ENCODE assay signal across 8 cellular contexts in the genomic region with DNA sequence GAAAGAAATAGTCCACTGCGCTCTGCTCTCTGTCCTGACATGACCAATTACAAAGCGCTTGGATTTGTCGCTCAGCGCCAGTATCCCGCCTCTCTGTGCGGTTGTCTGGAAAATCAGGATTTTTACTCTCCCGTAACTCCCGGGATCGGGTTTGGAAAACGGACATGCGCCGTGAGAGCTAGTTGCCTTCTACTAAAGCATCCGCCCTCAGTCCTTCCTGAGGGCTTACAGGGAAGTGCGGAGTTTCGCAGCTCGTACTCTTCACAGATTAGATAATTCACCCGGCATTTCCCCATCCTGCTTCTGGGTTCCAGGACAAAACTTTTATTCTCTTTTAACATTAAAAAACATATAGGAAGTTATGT. TPM values are rescaled to one million over a fixed set of nuclear protein-coding genes. Genes with fewer than 3 reads are reported as not detected.
DNase-seq lines count a peak whose midpoint lies in the region; ATAC-seq and TF ChIP-seq lines count a peak whose summit lies in the region.

No MANE protein-coding gene starts in this region.

- TF ChIP-seq CTCF in HFFc6 (IDR thresholded peaks at IDR 0.05), result no peak
- no peak for TF ChIP-seq CTCF in NB4 (IDR thresholded peaks at IDR 0.05; ENCODE audit: low read depth, low read length)
- no peak for TF ChIP-seq CTCF in SK-N-SH (IDR thresholded peaks at IDR 0.05)
- TF ChIP-seq CTCF in osteoblast (IDR thresholded peaks at IDR 0.05; ENCODE audit: extremely low read depth, low read depth, low read length), result no peak
- no peak for TF ChIP-seq CTCF in thoracic aorta (IDR thresholded peaks at IDR 0.05)

- peaks cover 7% of the 10 kb centered on the region for H3F3A ChIP-seq in SK-N-SH (replicated peaks; ENCODE audit: insufficient read depth)

- H3K36me3 ChIP-seq in SK-N-SH (replicated peaks in 1 of 2; ENCODE audit: control insufficient read depth in 1 of 2, insufficient read depth in 2 of 2, low read length in 1 of 2) (peaks cover 0 to 17% of the 10 kb centered on the region in 2 experiments), osteoblast (ENCODE audit: insufficient read depth, low read length) (no peaks in the 10 kb centered on the region), thoracic aorta (no peaks in the 10 kb centered on the region)

- peaks cover 2% of the 10 kb centered on the region; the same call in 1 of the 2 replicates for H3K27me3 Mint-ChIP-seq in HFFc6 (ENCODE audit: insufficient read depth)
- no peaks in the 10 kb centered on the region for H3K27me3 Mint-ChIP-seq in activated naive CD8-positive, alpha-beta T cell treated with anti-CD3 and anti-CD28 coated beads for 36 hours

- H4K20me1 ChIP-seq in SK-N-SH (ENCODE audit: insufficient read depth) (no peaks in the 10 kb centered on the region), osteoblast (ENCODE audit: insufficient read depth, low read length) (peaks cover 2% of the 10 kb centered on the region)

- peak overlapping the region; percentile 97 for H3K4me3 Mint-ChIP-seq in HFFc6
- H3K4me3 Mint-ChIP-seq in activated naive CD8-positive, alpha-beta T cell treated with anti-CD3 and anti-CD28 coated beads for 36 hours, result peak overlapping the region; percentile 91

- peak overlapping the region; percentile 87 for H3K4me3 ChIP-seq in NB4 (ENCODE audit: low read depth, low read length)
- H3K4me3 ChIP-seq in SK-N-SH (ENCODE audit: low read depth in 2 of 2, low read length in 1 of 2), result peak overlapping the region; percentile 93 to 99
- peak overlapping the region; percentile 93 for H3K4me3 ChIP-seq in osteoblast (ENCODE audit: insufficient read depth, low read length)
- H3K4me3 ChIP-seq in thoracic aorta, result peak overlapping the region; percentile 89

- H3K4me2 ChIP-seq in SK-N-SH (peak overlapping the region; percentile 91), osteoblast (ENCODE audit: insufficient read depth, low read length) (peak overlapping the region; percentile 96)

- H3K9me3 Mint-ChIP-seq in HFFc6, result no peaks in the 10 kb centered on the region
- H3K9me3 Mint-ChIP-seq in activated naive CD8-positive, alpha-beta T cell treated with anti-CD3 and anti-CD28 coated beads for 36 hours, result no peaks in the 10 kb centered on the region

- H3K27ac Mint-ChIP-seq in HFFc6, result peak overlapping the region; percentile 94
- H3K27ac Mint-ChIP-seq in activated naive CD8-positive, alpha-beta T cell treated with anti-CD3 and anti-CD28 coated beads for 36 hours, result peak overlapping the region; percentile 97

- peaks cover 8 to 17% of the 10 kb centered on the region in 2 experiments; a peak in 3 of 4 replicates for H3K4me1 ChIP-seq in SK-N-SH (ENCODE audit: control insufficient read depth in 1 of 2, insufficient read depth in 2 of 2, low read depth in 1 of 2, low read length in 1 of 2)
- H3K4me1 ChIP-seq in osteoblast (ENCODE audit: insufficient read depth, low read length), result peaks cover 11% of the 10 kb centered on the region
- peaks cover 17 to 23% of the 10 kb centered on the region in 2 donors for H3K4me1 ChIP-seq in thoracic aorta (ENCODE audit: control insufficient read depth in 1 of 2, low read depth in 2 of 2)

- no peaks in the 10 kb centered on the region for H3K9me2 ChIP-seq in SK-N-SH

- H3K79me2 ChIP-seq in SK-N-SH (ENCODE audit: insufficient read depth), result peaks cover 69% of the 10 kb centered on the region
- peaks cover 53% of the 10 kb centered on the region for H3K79me2 ChIP-seq in osteoblast (ENCODE audit: insufficient read depth, low read length)

- POLR2A ChIA-PET in SK-N-SH (lab: Yijun Ruan, JAX), result interaction anchor here (0.7 to 2.6 kb wide), 13 partner anchors 9 to 595 kb away, joined by 3 to 24 read pairs (median 3); partner anchors contain the start of gene SNAP25

- peak overlapping the region; percentile 93 to 98 for H3K27ac ChIP-seq in SK-N-SH (ENCODE audit: low read depth in 2 of 2, low read length in 1 of 2)
- H3K27ac ChIP-seq in osteoblast (ENCODE audit: low read depth, low read length), result peak overlapping the region; percentile 96
- H3K27ac ChIP-seq in thoracic aorta, result peak overlapping the region; percentile 85 to 89

- peak; percentile 92 for TF ChIP-seq POLR2A in NB4 (IDR thresholded peaks at IDR 0.05; ENCODE audit: extremely low read depth, insufficient read length)

- WGBS in SK-N-SH (ENCODE audit: low lambda C conversion rate), result 4% methylated on average over 9 of the region's 17 CpGs

- DNase-seq in GM04503 (ENCODE audit: low read depth), result peak; percentile 96
- peak; percentile 99 for DNase-seq in HFFc6
- DNase-seq in NB4 (ENCODE audit: low read depth), result peak; percentile 98
- peak; percentile 87 for DNase-seq in SK-N-SH
- DNase-seq in activated naive CD8-positive, alpha-beta T cell treated with anti-CD3 and anti-CD28 coated beads for 36 hours, result peak; percentile 73
- DNase-seq in head of caudate nucleus, result peak; percentile 84 to 98 (median 93)
- peak; percentile 87 for DNase-seq in osteoblast (ENCODE audit: insufficient read length, low spot score, missing footprints)
- peak; percentile 67 for DNase-seq in thoracic aorta (ENCODE audit: low spot score)

- peak overlapping the region; percentile 81 for H2AFZ ChIP-seq in SK-N-SH (ENCODE audit: low read depth)
- peak overlapping the region; percentile 97 for H2AFZ ChIP-seq in osteoblast (ENCODE audit: low read length)

- intact Hi-C loops in head of caudate nucleus (cut with DNase I), result loop anchor here (5.0 kb wide), 2 partner anchors 217 to 457 kb away; partner anchors contain the start of gene SNAP25

- H3K9me3 ChIP-seq in SK-N-SH, result no peaks in the 10 kb centered on the region
- no peaks in the 10 kb centered on the region for H3K9me3 ChIP-seq in osteoblast (ENCODE audit: low read depth, low read length)
- H3K9me3 ChIP-seq in thoracic aorta, result no peaks in the 10 kb centered on the region

- TF ChIP-seq RAD21 in SK-N-SH (IDR thresholded peaks at IDR 0.05; ENCODE audit: low read length), result no peak; the same call in 1 of the 2 replicates

- peak overlapping the region; percentile 82 for H3K9ac ChIP-seq in SK-N-SH

- peak; percentile 96 for ATAC-seq in thoracic aorta (ENCODE audit: insufficient number of reproducible peaks, low FRiP score, low read depth)

- H3K27me3 ChIP-seq in SK-N-SH (ENCODE audit: insufficient read depth), result no peaks in the 10 kb centered on the region
- H3K27me3 ChIP-seq in osteoblast (ENCODE audit: insufficient read depth, low read length), result no peaks in the 10 kb centered on the region
- no peaks in the 10 kb centered on the region for H3K27me3 ChIP-seq in thoracic aorta (replicated peaks; ENCODE audit: insufficient read depth)

- TF ChIP-seq EP300 in SK-N-SH (IDR thresholded peaks at IDR 0.05; ENCODE audit: borderline replicate concordance in 1 of 2, low read depth in 1 of 2, low read length in 1 of 2), result no peak

- peaks cover 10% of the 10 kb centered on the region for H3K36me3 Mint-ChIP-seq in HFFc6 (ENCODE audit: low read depth)
- peaks cover 16% of the 10 kb centered on the region for H3K36me3 Mint-ChIP-seq in activated naive CD8-positive, alpha-beta T cell treated with anti-CD3 and anti-CD28 coated beads for 36 hours

- H3K4me1 Mint-ChIP-seq in HFFc6 (ENCODE audit: low read depth), result peaks cover 33% of the 10 kb centered on the region
- peaks cover 30% of the 10 kb centered on the region for H3K4me1 Mint-ChIP-seq in activated naive CD8-positive, alpha-beta T cell treated with anti-CD3 and anti-CD28 coated beads for 36 hours

- CTCF ChIA-PET in SK-N-SH (lab: Yijun Ruan, JAX), result interaction anchor here (0.8 to 2.5 kb wide), 9 partner anchors 9 to 825 kb away, joined by 3 to 19 read pairs (median 3); no protein-coding TSS in a partner anchor

TF ChIP-seq in SK-N-SH, 30 proteins besides CTCF, POLR2A, EP300 and RAD21 (continues in another document):
- TF ChIP-seq FOSL2 (IDR thresholded peaks at IDR 0.05; ENCODE audit: borderline replicate concordance, low read depth) (no peak), MAX (IDR thresholded peaks at IDR 0.05; ENCODE audit: low read depth) (no peak), GATA2 (CRISPR knock-in tag; IDR thresholded peaks at IDR 0.05) (no peak), PBX3 (IDR thresholded peaks at IDR 0.05) (peak; percentile 92), TAF1 (IDR thresholded peaks at IDR 0.05; ENCODE audit: borderline replicate concordance, low read depth, low read length) (peak; percentile 93)

RNA-seq across cellular contexts. Expression of gene MKKS, which starts 0.4 kb away (rescaled TPM):
- 10 to 100 TPM in 1 of 6 experiments, 1 to 10 TPM in 5; 6.0 to 10.0 (median 8.0) TPM for total RNA-seq in HFFc6 (2021; fragmentation: NEBNext Ultra II Directional; extraction: Animal tissue kit (Norgen Biotek cat#: 25700))
- polyA plus RNA-seq in SK-N-SH (2012; rRNA removed), result 10.1 and 13.3 TPM in 2 replicates
- 13.4 and 16.0 TPM in 2 replicates for polyA plus RNA-seq in SK-N-SH (2012; cell fraction: cytosol; rRNA removed)
- polyA plus RNA-seq in SK-N-SH (2012; cell fraction: nucleus; rRNA removed), result 4.6 and 8.3 TPM in 2 replicates
- 1 to 10 TPM; 7.0 to 7.1 TPM for total RNA-seq in activated naive CD8-positive, alpha-beta T cell treated with anti-CD3 and anti-CD28 coated beads for 36 hours
- total RNA-seq in osteoblast, result 7.6 and 8.8 TPM in 2 replicates
- total RNA-seq in thoracic aorta, result 10 to 100 TPM; 11.4 to 13.0 TPM

RNA-seq across cellular contexts. Expression of gene SLX4IP, which starts 0.7 kb away (rescaled TPM):
- 1 to 10 TPM; 4.1 to 4.8 (median 4.5) TPM for total RNA-seq in HFFc6 (2021; fragmentation: NEBNext Ultra II Directional; extraction: Animal tissue kit (Norgen Biotek cat#: 25700))
- polyA plus RNA-seq in SK-N-SH (2012; rRNA removed), result 1.3 and 1.6 TPM in 2 replicates
- 0.85 and 0.97 TPM in 2 replicates for polyA plus RNA-seq in SK-N-SH (2012; cell fraction: cytosol; rRNA removed)
- polyA plus RNA-seq in SK-N-SH (2012; cell fraction: nucleus; rRNA removed), result 4.2 and 5.6 TPM in 2 replicates
- total RNA-seq in activated naive CD8-positive, alpha-beta T cell treated with anti-CD3 and anti-CD28 coated beads for 36 hours, result 1 to 10 TPM; 7.4 to 7.9 TPM
- total RNA-seq in osteoblast, result 4.0 and 4.7 TPM in 2 replicates
- 1 to 10 TPM; 4.7 to 5.8 TPM for total RNA-seq in thoracic aorta

Comparison
In these comparisons a context has a peak if more than half of its experiments do, and no peak if none do; other contexts are left out.
1. Peak in every context shown above with its lines: DNase-seq, ATAC-seq, H3K4me3 ChIP-seq and H3K27ac ChIP-seq.